Comparison of ENCODE assay signal across 27 cellular contexts in the genomic region with DNA sequence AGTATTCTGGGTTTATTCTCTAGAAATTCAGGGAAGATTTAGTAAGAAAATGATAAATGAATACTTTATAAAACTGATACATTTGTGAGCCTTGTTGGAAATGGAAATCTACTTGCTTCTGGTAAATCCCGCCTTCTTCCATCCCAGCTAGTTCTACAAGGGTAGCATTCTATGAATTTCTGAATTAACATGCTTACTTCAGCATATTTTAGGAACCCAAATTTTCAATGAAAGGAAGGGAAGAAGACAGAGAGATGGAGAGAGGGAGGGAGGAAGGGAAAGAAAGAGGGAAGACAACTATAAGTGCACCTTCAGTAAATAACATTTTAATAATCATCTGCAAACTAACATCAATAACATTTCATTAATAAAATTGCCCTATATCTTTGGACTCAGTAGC. TPM values are rescaled to one million over a fixed set of nuclear protein-coding genes. Genes with fewer than 3 reads are reported as not detected.
"Had no signal": no experiment of that assay in that cellular context is flagged by ENCODE, and none has a peak within 500 bp of the region (broad histone marks: within the 10 kb centered on the region; RNA-seq: fewer than 3 reads in every experiment).

No MANE protein-coding gene starts in this region.

- H3K27me3 ChIP-seq: dorsolateral prefrontal cortex, esophagus muscularis mucosa, foreskin keratinocyte, gastroesophageal sphincter, heart left ventricle, hepatocyte, left lung had no signal

- H2AFZ ChIP-seq: hepatocyte had no signal

- H3K4me3 ChIP-seq: coronary artery, dorsolateral prefrontal cortex, esophagus muscularis mucosa, gastroesophageal sphincter, heart left ventricle, hepatocyte, left lung, lower lobe of right lung, mucosa of descending colon had no signal

- H3K27ac Mint-ChIP-seq: immature natural killer cell, mesothelial cell of epicardium had no signal

- H3K27ac ChIP-seq: coronary artery, dorsolateral prefrontal cortex, esophagus muscularis mucosa, foreskin keratinocyte, gastroesophageal sphincter, heart left ventricle, hepatocyte, left lung, lower lobe of right lung had no signal

- ATAC-seq: foreskin keratinocyte, gastroesophageal sphincter, heart left ventricle, left cardiac atrium, left lung, left ventricle myocardium superior, lower lobe of right lung, mucosa of descending colon had no signal

- H3K4me3 Mint-ChIP-seq: immature natural killer cell, mesothelial cell of epicardium, naive B cell had no signal

- H3K4me1 Mint-ChIP-seq: immature natural killer cell, mesothelial cell of epicardium, naive B cell had no signal

- H3K9me3 ChIP-seq: esophagus muscularis mucosa, left lung, lower lobe of right lung, mucosa of descending colon had no signal

- DNase-seq: dermis blood vessel endothelial cell; dorsolateral prefrontal cortex; effector CD4-positive, alpha-beta T cell; effector memory CD4-positive, alpha-beta T cell; foreskin keratinocyte; heart left ventricle; hypothalamus; immature natural killer cell; islet precursor cell; kidney; left cardiac atrium; left lung; left ventricle myocardium superior; lower lobe of right lung; mesenchymal stem cell; mucosa of descending colon; naive B cell had no signal

- H3K36me3 ChIP-seq: esophagus muscularis mucosa, gastroesophageal sphincter, heart left ventricle, left lung, lower lobe of right lung had no signal

- FAIRE-seq: colon, endothelial cell of umbilical vein, frontal cortex, kidney had no signal

- H3K36me3 Mint-ChIP-seq: immature natural killer cell, mesothelial cell of epicardium had no signal

- H3K79me2 ChIP-seq: hepatocyte had no signal

- H3K4me1 ChIP-seq: esophagus muscularis mucosa, foreskin keratinocyte, gastroesophageal sphincter, heart left ventricle, left lung, lower lobe of right lung had no signal

- H3K4me2 ChIP-seq: hepatocyte had no signal

- H3K9me3 Mint-ChIP-seq: immature natural killer cell had no signal

RNA-seq across cellular contexts. Expression of a gene that starts 28.6 kb away (rescaled TPM):
- total RNA-seq: epithelial cell of proximal tubule, left lung, left ventricle myocardium superior, mesenteric fat pad had no signal
- polyA plus RNA-seq: immature natural killer cell had no signal
